ENCODE assay signal across 9 cellular contexts in the genomic region with DNA sequence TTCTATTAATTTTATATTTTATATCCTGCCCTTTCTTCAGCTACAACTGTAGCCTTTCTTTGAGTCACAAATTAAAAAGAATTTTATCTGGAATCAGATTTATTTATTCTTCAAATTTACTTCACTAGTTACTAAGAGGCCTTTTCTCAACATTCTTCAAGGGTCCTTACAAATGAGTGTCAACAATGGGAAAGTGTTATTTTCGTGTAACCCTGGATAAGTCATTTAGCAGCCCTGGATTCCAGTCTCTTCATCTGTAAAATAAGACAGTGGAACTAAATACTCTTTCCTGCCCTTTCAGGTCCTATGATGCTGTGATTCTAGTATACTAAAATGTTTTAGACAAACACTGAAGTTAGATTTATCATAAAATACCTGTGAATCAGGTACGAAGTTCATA.
"Had no signal": no experiment of that assay in that cellular context is flagged by ENCODE, and none has a peak within 500 bp of the region (broad histone marks: within the 10 kb centered on the region; RNA-seq: fewer than 3 reads in every experiment).

No MANE protein-coding gene starts in this region.

- H3K36me3 ChIP-seq: HAP-1 had no signal

- H3K4me1 ChIP-seq: HAP-1 had no signal

- H3K27ac Mint-ChIP-seq: GM23338, H9, HFFc6 had no signal

- H3K9me3 ChIP-seq: HAP-1 had no signal

- H3K27ac ChIP-seq: GM23248 had no signal

- ATAC-seq: GM23338, HCT116 had no signal

- H3K4me3 Mint-ChIP-seq: GM23338, H9, HFFc6 had no signal

- DNase-seq: GM23248, GOT3, H7, H9, HCEC 1CT, HFFc6 had no signal

- H3K4me3 ChIP-seq: GM23248, GM23338, HAP-1 had no signal
